Comparison of ENCODE assay signal across 1 cellular context in genomic region chr21:31731802-31732537, GRCh38.
TF ChIP-seq lines count a peak whose summit lies in the region.

SCAF4 (minus strand) TSS chr21:31732118; CDS start chr21:31731692, 426 bp downstream.

TF ChIP-seq in K562, 482 proteins besides CTCF, POLR2A, EP300 and RAD21 (continued from another document and continues in another):
- TF ChIP-seq BRF2 (IDR thresholded peaks at IDR 0.05; ENCODE audit: borderline replicate concordance, insufficient read depth, insufficient read length) = no peak
- TF ChIP-seq CAMTA2 (CRISPR knock-in tag; conservative IDR thresholded peaks at IDR 0.05) = 0 out of 2 replicates have a peak, but pooled peaks have one; percentile 66
- peak; percentile 92 for TF ChIP-seq THAP12 (CRISPR knock-in tag; IDR thresholded peaks at IDR 0.05)
- peak; percentile 63 for TF ChIP-seq MAX (CRISPR knock-in tag; IDR thresholded peaks at IDR 0.05)
- TF ChIP-seq MYC (IDR thresholded peaks at IDR 0.05; ENCODE audit: low read depth, low read length) = peak; percentile 51; the same call in 1 of the 2 replicates
- TF ChIP-seq MYC (CRISPR knock-in tag; IDR thresholded peaks at IDR 0.05; ENCODE audit: borderline replicate concordance, low read depth) = no peak
- no peak for TF ChIP-seq FOS (IDR thresholded peaks at IDR 0.05; ENCODE audit: extremely low read depth, insufficient read length)
- no peak for TF ChIP-seq SP2 (IDR thresholded peaks at IDR 0.05; ENCODE audit: extremely low read depth, low read depth, low read length, poor library complexity, severe bottlenecking)
- no peak for TF ChIP-seq THRB (CRISPR knock-in tag; conservative IDR thresholded peaks at IDR 0.05)
- no peak for TF ChIP-seq ZNF717 (CRISPR knock-in tag; IDR thresholded peaks at IDR 0.05)
- TF ChIP-seq NR0B1 (IDR thresholded peaks at IDR 0.05; ENCODE audit: partially characterized antibody) = no peak
- TF ChIP-seq PTRF (tag; IDR thresholded peaks at IDR 0.05) = no peak
- TF ChIP-seq SAP30 (IDR thresholded peaks at IDR 0.05; ENCODE audit: borderline replicate concordance, insufficient read depth, low read depth, low read length, poor library complexity, severe bottlenecking) = peak; percentile 82
- no peak for TF ChIP-seq E2F5 (CRISPR knock-in tag; IDR thresholded peaks at IDR 0.05)
- peak; percentile 81; the same call in 1 of the 2 replicates for TF ChIP-seq RHOXF2B (CRISPR knock-in tag; conservative IDR thresholded peaks at IDR 0.05)
- no peak; the same call in none of the 2 replicates for TF ChIP-seq ZNF511 (CRISPR knock-in tag; IDR thresholded peaks at IDR 0.05)
- TF ChIP-seq ERF (CRISPR knock-in tag; IDR thresholded peaks at IDR 0.05) = peak; percentile 81; the same call in 1 of the 2 replicates
- TF ChIP-seq USF2 (CRISPR knock-in tag; IDR thresholded peaks at IDR 0.05) = 0 out of 2 replicates have a peak, but pooled peaks have one; percentile 1
- no peak for TF ChIP-seq GTF2A2 (tag; IDR thresholded peaks at IDR 0.05)
- no peak for TF ChIP-seq ZNF384 (IDR thresholded peaks at IDR 0.05; ENCODE audit: low read depth, low read length)
- TF ChIP-seq ZBTB1 (CRISPR knock-in tag; IDR thresholded peaks at IDR 0.05; ENCODE audit: borderline replicate concordance, low read depth) = no peak
- peak; percentile 28; the same call in 1 of the 2 replicates for TF ChIP-seq PHB (CRISPR knock-in tag; IDR thresholded peaks at IDR 0.05)
- no peak for TF ChIP-seq TSHZ1 (CRISPR knock-in tag; IDR thresholded peaks at IDR 0.05)
- TF ChIP-seq ZNF444 (CRISPR knock-in tag; IDR thresholded peaks at IDR 0.05) = no peak
- peak; percentile 26; the same call in 1 of the 2 replicates for TF ChIP-seq ZBTB33 (CRISPR knock-in tag; IDR thresholded peaks at IDR 0.05)
- TF ChIP-seq ZBTB9 (CRISPR knock-in tag; IDR thresholded peaks at IDR 0.05) = peak; percentile 35; the same call in 1 of the 2 replicates
- TF ChIP-seq ZNF311 (CRISPR knock-in tag; IDR thresholded peaks at IDR 0.05) = no peak
- peak; percentile 52; the same call in 1 of the 2 replicates for TF ChIP-seq ESRRA (IDR thresholded peaks at IDR 0.05; ENCODE audit: borderline replicate concordance, low read depth)
- TF ChIP-seq HNRNPL (IDR thresholded peaks at IDR 0.05; ENCODE audit: low read depth, low read length) = peak; percentile 33; the same call in 1 of the 2 replicates
- TF ChIP-seq POLR2AphosphoS5 (IDR thresholded peaks at IDR 0.05; ENCODE audit: control insufficient read depth, insufficient read depth, low read depth, low read length) = peak; percentile 85
- no peak; the same call in 1 of the 2 replicates for TF ChIP-seq TRIM28 (IDR thresholded peaks at IDR 0.05)
- no peak for TF ChIP-seq NFE2L1 (tag; IDR thresholded peaks at IDR 0.05; ENCODE audit: borderline replicate concordance, low read depth)
- peak; percentile 35; the same call in 1 of the 2 replicates for TF ChIP-seq ZNF24 (IDR thresholded peaks at IDR 0.05)
- TF ChIP-seq ARID2 (IDR thresholded peaks at IDR 0.05) = no peak
- no peak for TF ChIP-seq ZBTB2 (IDR thresholded peaks at IDR 0.05)
- TF ChIP-seq ZNF77 (CRISPR knock-in tag; IDR thresholded peaks at IDR 0.05) = no peak
- TF ChIP-seq CXXC5 (CRISPR knock-in tag; IDR thresholded peaks at IDR 0.05) = peak; percentile 94
- no peak for TF ChIP-seq ZFP1 (CRISPR knock-in tag; IDR thresholded peaks at IDR 0.05)
- TF ChIP-seq TARDBP (IDR thresholded peaks at IDR 0.05) = peak; percentile 76; the same call in 1 of the 2 replicates
- no peak for TF ChIP-seq HIVEP1 (CRISPR knock-in tag; IDR thresholded peaks at IDR 0.05)
- no peak for TF ChIP-seq FOSL1 (tag; conservative IDR thresholded peaks at IDR 0.05)
- peak; percentile 51 to 80; a peak in 1 of 4 replicates for TF ChIP-seq SIN3A (IDR thresholded peaks at IDR 0.05; ENCODE audit: borderline replicate concordance in 2 of 2, control insufficient read depth in 1 of 2, low read depth in 2 of 2, low read length in 2 of 2)
- no peak for TF ChIP-seq EWSR1 (IDR thresholded peaks at IDR 0.05; ENCODE audit: borderline replicate concordance, low read depth, partially characterized antibody)
- no peak for TF ChIP-seq ZBTB26 (CRISPR knock-in tag; IDR thresholded peaks at IDR 0.05)
- no peak for TF ChIP-seq PTTG1 (tag; IDR thresholded peaks at IDR 0.05; ENCODE audit: low read depth)
